In genomic region chr15:90013503-90013937, GRCh38 we compare ENCODE assay signal across 14 cellular contexts. TPM values are rescaled to one million over a fixed set of nuclear protein-coding genes. Genes with fewer than 3 reads are reported as not detected.
DNase-seq lines count a peak whose midpoint lies in the region; ATAC-seq lines count a peak whose summit lies in the region.
"Had no signal": no experiment of that assay in that cellular context is flagged by ENCODE, and none has a peak within 500 bp of the region (broad histone marks: within the 10 kb centered on the region; RNA-seq: fewer than 3 reads in every experiment).

No MANE protein-coding gene starts in this region.

- peak overlapping the region; percentile 55 to 79 (median 75) for H3K4me3 Mint-ChIP-seq in CD4-positive, CD25-positive, alpha-beta regulatory T cell
- peak overlapping the region; percentile 40 to 62 (median 60) for H3K4me3 Mint-ChIP-seq in T-cell
- H3K4me3 Mint-ChIP-seq: H9 had no signal

- peak overlapping the region; percentile 70 for H3K4me3 ChIP-seq in CD4-positive, CD25-positive, alpha-beta regulatory T cell (ENCODE audit: low read depth, low read length)
- H3K4me3 ChIP-seq: esophagus muscularis mucosa, thoracic aorta had no signal

- H3K4me1 ChIP-seq in CD4-positive, CD25-positive, alpha-beta regulatory T cell (ENCODE audit: control insufficient read depth, insufficient read depth, low read length, poor library complexity, severe bottlenecking) = peaks cover 41% of the 10 kb centered on the region
- H3K4me1 ChIP-seq: esophagus muscularis mucosa had no signal

- H3K9me3 Mint-ChIP-seq in CD4-positive, CD25-positive, alpha-beta regulatory T cell = peaks cover 0 to 4% (median 0%) of the 10 kb centered on the region in 7 donors
- H3K9me3 Mint-ChIP-seq in T-cell = no peaks in the 10 kb centered on the region

- CTCF ChIA-PET in T-cell (lab: Charles Lee) = interaction anchor here (0.6 to 1.1 kb wide), 6 partner anchors 11 to 451 kb away, joined by 3 to 4 read pairs (median 4); partner anchors contain the start of gene SEMA4B (in 1 of the 2)

- H3K27me3 Mint-ChIP-seq in CD4-positive, CD25-positive, alpha-beta regulatory T cell = no peaks in the 10 kb centered on the region
- H3K27me3 Mint-ChIP-seq in T-cell = no peaks in the 10 kb centered on the region

- H3K27ac Mint-ChIP-seq in CD4-positive, CD25-positive, alpha-beta regulatory T cell = peak overlapping the region; percentile 7 to 90 (median 19)
- peak overlapping the region; percentile 59 to 69 for H3K27ac Mint-ChIP-seq in T-cell
- H3K27ac Mint-ChIP-seq: H9 had no signal

- ATAC-seq in CD4-positive, CD25-positive, alpha-beta regulatory T cell (ENCODE audit: low read depth in 2 of 2) = peak; percentile 84 to 90
- ATAC-seq in GM21515 (IDR thresholded peaks at IDR 0.05; ENCODE audit: unreplicated experiment) (peak; percentile 42), T-cell (replicated peaks in 1 of 4) (peak; percentile 91 to 95 (median 95)), left lobe of liver (peak; percentile 68), GM18498 (IDR thresholded peaks at IDR 0.05; ENCODE audit: unreplicated experiment) (no peak)
- ATAC-seq: Panc1 had no signal

- peak overlapping the region; percentile 36 for H3K27ac ChIP-seq in CD4-positive, CD25-positive, alpha-beta regulatory T cell (ENCODE audit: insufficient read depth, low read length, poor library complexity, severe bottlenecking)
- H3K27ac ChIP-seq: esophagus muscularis mucosa, thoracic aorta had no signal

- H3K27me3 ChIP-seq in CD4-positive, CD25-positive, alpha-beta regulatory T cell (ENCODE audit: control insufficient read depth, insufficient read depth, low read length) = no peaks in the 10 kb centered on the region
- H3K27me3 ChIP-seq: esophagus muscularis mucosa had no signal

- H3K9me3 ChIP-seq in CD4-positive, CD25-positive, alpha-beta regulatory T cell (ENCODE audit: control insufficient read depth in 2 of 2, low read length in 2 of 2) = peaks cover 0 to 9% of the 10 kb centered on the region in 2 experiments

- peaks cover 29 to 72% (median 49%) of the 10 kb centered on the region in 4 donors for H3K4me1 Mint-ChIP-seq in CD4-positive, CD25-positive, alpha-beta regulatory T cell
- H3K4me1 Mint-ChIP-seq in T-cell = peaks cover 57 to 66% (median 66%) of the 10 kb centered on the region in 3 donors

- peak in 2 of 3 donors; percentile 72 to 88 for DNase-seq in CD4-positive, CD25-positive, alpha-beta regulatory T cell
- peak in 6 of 34 experiments; percentile 29 to 43 (median 36) for DNase-seq in T-cell
- peak; percentile 40 for DNase-seq in left lobe of liver (ENCODE audit: low spot score)
- DNase-seq in NCI-H2107 treated with DMSO at 0.1 percent for 48 hours (lab: John Stamatoyannopoulos, UW; ENCODE audit: unreplicated experiment) = no peak
- DNase-seq in NCI-H226 = no peak
- no peak for DNase-seq in cerebellum (ENCODE audit: low spot score)
- DNase-seq: H9; NCI-H187; stimulated activated CD4-positive, alpha-beta T cell treated with anti-CD3 and anti-CD28 coated beads, Interleukin-2, amount 100 ng/mL, for 48 hours had no signal

- H3K36me3 ChIP-seq in CD4-positive, CD25-positive, alpha-beta regulatory T cell (ENCODE audit: control insufficient read depth, insufficient read depth, low read length) = no peaks in the 10 kb centered on the region
- H3K36me3 ChIP-seq: esophagus muscularis mucosa, thoracic aorta had no signal

- H3K36me3 Mint-ChIP-seq in CD4-positive, CD25-positive, alpha-beta regulatory T cell = no peaks in the 10 kb centered on the region
- no peaks in the 10 kb centered on the region for H3K36me3 Mint-ChIP-seq in T-cell

- POLR2A ChIA-PET in T-cell (lab: Charles Lee) = interaction anchor here in 1 of 2 donors (0.6 kb wide), 2 partner anchors 11 to 117 kb away, joined by 3 read pairs; no protein-coding TSS in a partner anchor

RNA-seq across cellular contexts. Expression of gene ZNF710, which starts 12.4 kb away (rescaled TPM):
- total RNA-seq in CD4-positive, CD25-positive, alpha-beta regulatory T cell = 16.3 TPM
- 1 to 10 TPM in 3 of 4 donors, under 1 TPM in 1; 0.88 to 2.4 (median 1.9) TPM for polyA plus RNA-seq in CD4-positive, CD25-positive, alpha-beta regulatory T cell
- total RNA-seq in T-cell (10 to 100 TPM; 11.8 to 21.2 (median 17.7) TPM), left lobe of liver (6.7 TPM), cerebellum (14.0 TPM)

Comparison
In these comparisons a context has a peak if more than half of its experiments do, and no peak if none do; other contexts are left out.
1. DNase-seq: peak in CD4-positive, CD25-positive, alpha-beta regulatory T cell (2 of 3) and left lobe of liver (single experiment); none in NCI-H2107 treated with DMSO at 0.1 percent for 48 hours (single experiment), NCI-H226 (single experiment) and cerebellum (single experiment).